ENCODE assay signal across 1 cellular context in the genomic region with DNA sequence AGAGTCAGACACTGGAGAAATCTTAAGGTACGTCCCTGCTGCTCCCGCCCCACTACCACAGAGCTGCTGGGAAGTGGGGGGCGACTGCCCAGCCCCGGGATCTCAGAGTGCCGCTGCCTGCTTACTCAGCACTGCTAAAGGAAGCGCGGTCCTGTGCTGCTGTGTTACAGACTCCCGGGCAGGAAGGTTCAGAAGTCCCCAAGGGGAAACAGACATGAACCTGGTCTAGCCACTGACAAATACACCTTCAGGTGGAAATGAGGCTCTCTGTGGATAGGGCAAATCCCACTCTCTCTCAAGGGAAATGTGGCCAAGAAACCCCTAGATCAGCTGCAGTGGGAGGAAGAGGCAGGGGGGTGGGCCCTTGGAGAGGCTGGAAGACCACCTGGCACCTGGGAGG.
TF ChIP-seq lines count a peak whose summit lies in the region.

No MANE protein-coding gene starts in this region.

TF ChIP-seq in HepG2, 621 proteins besides CTCF, POLR2A, EP300 and RAD21:
- TF ChIP-seq, protein P1, sequence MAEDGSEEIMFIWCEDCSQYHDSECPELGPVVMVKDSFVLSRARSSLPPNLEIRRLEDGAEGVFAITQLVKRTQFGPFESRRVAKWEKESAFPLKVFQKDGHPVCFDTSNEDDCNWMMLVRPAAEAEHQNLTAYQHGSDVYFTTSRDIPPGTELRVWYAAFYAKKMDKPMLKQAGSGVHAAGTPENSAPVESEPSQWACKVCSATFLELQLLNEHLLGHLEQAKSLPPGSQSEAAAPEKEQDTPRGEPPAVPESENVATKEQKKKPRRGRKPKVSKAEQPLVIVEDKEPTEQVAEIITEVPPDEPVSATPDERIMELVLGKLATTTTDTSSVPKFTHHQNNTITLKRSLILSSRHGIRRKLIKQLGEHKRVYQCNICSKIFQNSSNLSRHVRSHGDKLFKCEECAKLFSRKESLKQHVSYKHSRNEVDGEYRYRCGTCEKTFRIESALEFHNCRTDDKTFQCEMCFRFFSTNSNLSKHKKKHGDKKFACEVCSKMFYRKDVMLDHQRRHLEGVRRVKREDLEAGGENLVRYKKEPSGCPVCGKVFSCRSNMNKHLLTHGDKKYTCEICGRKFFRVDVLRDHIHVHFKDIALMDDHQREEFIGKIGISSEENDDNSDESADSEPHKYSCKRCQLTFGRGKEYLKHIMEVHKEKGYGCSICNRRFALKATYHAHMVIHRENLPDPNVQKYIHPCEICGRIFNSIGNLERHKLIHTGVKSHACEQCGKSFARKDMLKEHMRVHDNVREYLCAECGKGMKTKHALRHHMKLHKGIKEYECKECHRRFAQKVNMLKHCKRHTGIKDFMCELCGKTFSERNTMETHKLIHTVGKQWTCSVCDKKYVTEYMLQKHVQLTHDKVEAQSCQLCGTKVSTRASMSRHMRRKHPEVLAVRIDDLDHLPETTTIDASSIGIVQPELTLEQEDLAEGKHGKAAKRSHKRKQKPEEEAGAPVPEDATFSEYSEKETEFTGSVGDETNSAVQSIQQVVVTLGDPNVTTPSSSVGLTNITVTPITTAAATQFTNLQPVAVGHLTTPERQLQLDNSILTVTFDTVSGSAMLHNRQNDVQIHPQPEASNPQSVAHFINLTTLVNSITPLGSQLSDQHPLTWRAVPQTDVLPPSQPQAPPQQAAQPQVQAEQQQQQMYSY (CRISPR knock-in tag; IDR thresholded peaks at IDR 0.05), result no peak
- TF ChIP-seq ZNF768 (CRISPR knock-in tag; IDR thresholded peaks at IDR 0.05), result no peak
- no peak for TF ChIP-seq HMG20A (CRISPR knock-in tag; IDR thresholded peaks at IDR 0.05; ENCODE audit: borderline replicate concordance)
- no peak for TF ChIP-seq RBM22 (optimal IDR thresholded peaks at IDR 0.05; ENCODE audit: low read length)
